8 cellular contexts compared by ENCODE assay signal in genomic region chr19:6531163-6531955, GRCh38. TPM values are rescaled to one million over a fixed set of nuclear protein-coding genes. Genes with fewer than 3 reads are reported as not detected.
A peak's percentile ranks its signal among the peaks of the same experiment; 100 is the strongest.
DNase-seq lines count a peak whose midpoint lies in the region; ATAC-seq and TF ChIP-seq lines count a peak whose summit lies in the region.

No MANE protein-coding gene starts in this region.

- peaks cover 43% of the 10 kb centered on the region for H3K27me3 ChIP-seq in iPS-15b (ENCODE audit: control insufficient read depth, insufficient read depth, low read length)

- no peaks in the 10 kb centered on the region for H3K9me3 ChIP-seq in iPS-15b (ENCODE audit: control insufficient read depth, insufficient read depth, low read length)

- peak overlapping the region; percentile 26 for H3K9ac ChIP-seq in iPS-15b (ENCODE audit: low read depth, low read length)

- no peaks in the 10 kb centered on the region for H3K36me3 ChIP-seq in iPS-15b (ENCODE audit: control insufficient read depth, insufficient read depth, low read length)

- ATAC-seq in stimulated activated naive CD8-positive, alpha-beta T cell treated with anti-CD3 and anti-CD28 coated beads, Interleukin-15, amount 100 ng/mL, for 72 hours, result peak; percentile 41

- H3K4me3 ChIP-seq in iPS-15b (ENCODE audit: low read depth, low read length), result peak overlapping the region; percentile 69

- intact Hi-C loops in activated CD4-positive, alpha-beta memory T cell treated with anti-CD3 and anti-CD28 coated beads for 36 hours (cut with micrococcal nuclease), result loop anchor here (5.0 kb wide), 1 partner anchor 61 kb away; the partner anchor contains the start of gene CD70

- peaks cover 15% of the 10 kb centered on the region for H3K36me3 Mint-ChIP-seq in HFFc6 (ENCODE audit: low read depth)
- H3K36me3 Mint-ChIP-seq in activated CD4-positive, alpha-beta memory T cell treated with anti-CD3 and anti-CD28 coated beads for 36 hours, result peaks cover 3% of the 10 kb centered on the region

- TF ChIP-seq CTCF in HFFc6 (IDR thresholded peaks at IDR 0.05), result no peak

- POLR2A ChIA-PET in activated CD4-positive, alpha-beta memory T cell treated with anti-CD3 and anti-CD28 coated beads for 36 hours (lab: Charles Lee), result no interaction called here

- H3K4me3 Mint-ChIP-seq in HFFc6, result peak overlapping the region; percentile 89
- peak overlapping the region; percentile 78 for H3K4me3 Mint-ChIP-seq in activated CD4-positive, alpha-beta memory T cell treated with anti-CD3 and anti-CD28 coated beads for 36 hours
- peak overlapping the region; percentile 79 to 87 for H3K4me3 Mint-ChIP-seq in stimulated activated naive CD8-positive, alpha-beta T cell treated with anti-CD3 and anti-CD28 coated beads, Interleukin-15, amount 100 ng/mL, for 72 hours

- DNase-seq in HFFc6 (no peak), SHP77 (lab: John Stamatoyannopoulos, UW) (no peak), kidney tubule cell (ENCODE audit: low spot score) (no peak), C1 segment of cervical spinal cord (lab: John Stamatoyannopoulos, UW) (no peak), ureter (ENCODE audit: low spot score) (no peak)
- no peak for DNase-seq in activated CD4-positive, alpha-beta memory T cell treated with anti-CD3 and anti-CD28 coated beads for 36 hours
- peak in 1 of 2 donors; percentile 35 for DNase-seq in stimulated activated naive CD8-positive, alpha-beta T cell treated with anti-CD3 and anti-CD28 coated beads, Interleukin-15, amount 100 ng/mL, for 72 hours

- H3K4me1 Mint-ChIP-seq in HFFc6 (ENCODE audit: low read depth), result peaks cover 23% of the 10 kb centered on the region
- peaks cover 35% of the 10 kb centered on the region for H3K4me1 Mint-ChIP-seq in activated CD4-positive, alpha-beta memory T cell treated with anti-CD3 and anti-CD28 coated beads for 36 hours (ENCODE audit: low read depth)
- H3K4me1 Mint-ChIP-seq in stimulated activated naive CD8-positive, alpha-beta T cell treated with anti-CD3 and anti-CD28 coated beads, Interleukin-15, amount 100 ng/mL, for 72 hours, result peaks cover 46% of the 10 kb centered on the region

- CTCF ChIA-PET in activated CD4-positive, alpha-beta memory T cell treated with anti-CD3 and anti-CD28 coated beads for 36 hours (lab: Charles Lee), result interaction anchor here (0.7 to 1.1 kb wide), 2 partner anchors 15 to 102 kb away, joined by 3 to 4 read pairs; no protein-coding TSS in a partner anchor

- H3K4me1 ChIP-seq in iPS-15b (ENCODE audit: control insufficient read depth, insufficient read depth, low read length), result peaks cover 13% of the 10 kb centered on the region

- 0 out of 2 replicates have a peak overlapping the region, but pooled peaks have one; percentile 12 for H3K27ac Mint-ChIP-seq in HFFc6
- H3K27ac Mint-ChIP-seq in activated CD4-positive, alpha-beta memory T cell treated with anti-CD3 and anti-CD28 coated beads for 36 hours, result no peak overlapping the region
- H3K27ac Mint-ChIP-seq in stimulated activated naive CD8-positive, alpha-beta T cell treated with anti-CD3 and anti-CD28 coated beads, Interleukin-15, amount 100 ng/mL, for 72 hours, result peak overlapping the region in 1 of 2 donors; percentile 77

- peaks cover 6% of the 10 kb centered on the region for H3K9me3 Mint-ChIP-seq in HFFc6
- no peaks in the 10 kb centered on the region for H3K9me3 Mint-ChIP-seq in activated CD4-positive, alpha-beta memory T cell treated with anti-CD3 and anti-CD28 coated beads for 36 hours
- H3K9me3 Mint-ChIP-seq in stimulated activated naive CD8-positive, alpha-beta T cell treated with anti-CD3 and anti-CD28 coated beads, Interleukin-15, amount 100 ng/mL, for 72 hours, result no peaks in the 10 kb centered on the region

- H3K27me3 Mint-ChIP-seq in HFFc6 (ENCODE audit: insufficient read depth), result peaks cover 6% of the 10 kb centered on the region
- H3K27me3 Mint-ChIP-seq in activated CD4-positive, alpha-beta memory T cell treated with anti-CD3 and anti-CD28 coated beads for 36 hours, result peaks cover 24% of the 10 kb centered on the region
- peaks cover 50% of the 10 kb centered on the region for H3K27me3 Mint-ChIP-seq in stimulated activated naive CD8-positive, alpha-beta T cell treated with anti-CD3 and anti-CD28 coated beads, Interleukin-15, amount 100 ng/mL, for 72 hours

RNA-seq across cellular contexts. Expression of gene TNFSF9, which starts 0.5 kb away (rescaled TPM):
- total RNA-seq in HFFc6 (2021; fragmentation: NEBNext Ultra II Directional; extraction: Animal tissue kit (Norgen Biotek cat#: 25700)), result 1 to 10 TPM in 4 of 6 experiments, under 1 TPM in 2; 0.57 to 3.7 (median 3.2) TPM
- 1 to 10 TPM; 1.2 to 1.4 TPM for total RNA-seq in activated CD4-positive, alpha-beta memory T cell treated with anti-CD3 and anti-CD28 coated beads for 36 hours
- 0.75 TPM for total RNA-seq in ureter

RNA-seq across cellular contexts. Expression of gene TUBB4A, which starts 29.2 kb away (rescaled TPM):
- total RNA-seq in HFFc6 (2021; fragmentation: NEBNext Ultra II Directional; extraction: Animal tissue kit (Norgen Biotek cat#: 25700)), result not detected
- 10 to 100 TPM in 1 of 2 experiments, 1 to 10 TPM in 1; 8.3 to 11.2 TPM for total RNA-seq in activated CD4-positive, alpha-beta memory T cell treated with anti-CD3 and anti-CD28 coated beads for 36 hours
- 1.2 TPM for total RNA-seq in ureter

RNA-seq across cellular contexts. Expression of gene DENND1C, which starts 49.8 kb away (rescaled TPM):
- not detected for total RNA-seq in HFFc6 (2021; fragmentation: NEBNext Ultra II Directional; extraction: Animal tissue kit (Norgen Biotek cat#: 25700))
- 10 to 100 TPM; 62.1 to 69.3 TPM for total RNA-seq in activated CD4-positive, alpha-beta memory T cell treated with anti-CD3 and anti-CD28 coated beads for 36 hours
- total RNA-seq in ureter, result 3.1 TPM

RNA-seq across cellular contexts. Expression of gene CD70, which starts 59.6 kb away (rescaled TPM):
- total RNA-seq in HFFc6 (2021; fragmentation: NEBNext Ultra II Directional; extraction: Animal tissue kit (Norgen Biotek cat#: 25700)), result not detected
- 10 to 100 TPM in 1 of 2 experiments, 1 to 10 TPM in 1; 8.4 to 10.7 TPM for total RNA-seq in activated CD4-positive, alpha-beta memory T cell treated with anti-CD3 and anti-CD28 coated beads for 36 hours
- not detected for total RNA-seq in ureter

Comparison
In these comparisons a context has a peak if more than half of its experiments do, and no peak if none do; other contexts are left out.
1. RNA of gene DENND1C, which starts 49.8 kb away (total RNA-seq): 62.1 to 69.3 TPM in activated CD4-positive, alpha-beta memory T cell treated with anti-CD3 and anti-CD28 coated beads for 36 hours; 3.1 TPM in ureter (single experiment) and not detected in HFFc6; every median in the first group is over 10 times any median in the second.
2. Peak in every context shown above with its lines, with median percentiles within 50 percentile points of each other: H3K4me3 Mint-ChIP-seq.